In genomic region chr1:18957532-18958295, GRCh38 we compare ENCODE assay signal across 9 cellular contexts. TPM values are rescaled to one million over a fixed set of nuclear protein-coding genes. Genes with fewer than 3 reads are reported as not detected.
DNase-seq lines count a peak whose midpoint lies in the region; ATAC-seq and TF ChIP-seq lines count a peak whose summit lies in the region.
"Had no signal": no experiment of that assay in that cellular context is flagged by ENCODE, and none has a peak within 500 bp of the region (broad histone marks: within the 10 kb centered on the region; RNA-seq: fewer than 3 reads in every experiment).

No MANE protein-coding gene starts in this region.

- no peak overlapping the region for H3K9ac ChIP-seq in parathyroid adenoma

- H4K20me1 ChIP-seq in DOHH2 (ENCODE audit: control insufficient read depth, insufficient read depth, low read depth, low read length): peaks cover 3% of the 10 kb centered on the region; the same call in 1 of the 2 replicates

- H3K79me2 ChIP-seq in DOHH2 (ENCODE audit: control insufficient read depth, low read length) (no peaks in the 10 kb centered on the region), parathyroid adenoma (peaks cover 22% of the 10 kb centered on the region)

- H3K27ac ChIP-seq in DOHH2 (ENCODE audit: low read depth, low read length): no peak overlapping the region
- H3K27ac ChIP-seq in SJCRH30: no peak overlapping the region
- peak overlapping the region; percentile 85 to 95 (median 94) for H3K27ac ChIP-seq in esophagus muscularis mucosa (replicated peaks in 1 of 4)
- H3K27ac ChIP-seq in parathyroid adenoma: peak overlapping the region; percentile 19

- H3K4me1 ChIP-seq in DOHH2 (ENCODE audit: control insufficient read depth, low read length) (peaks cover 12% of the 10 kb centered on the region), SJCRH30 (no peaks in the 10 kb centered on the region), esophagus muscularis mucosa (peaks cover 29 to 49% (median 47%) of the 10 kb centered on the region in 4 donors), parathyroid adenoma (peaks cover 14% of the 10 kb centered on the region)

- intact Hi-C loops in esophagus muscularis mucosa (cut with DNase I): loop anchor here (5.0 kb wide), 1 partner anchor 35 kb away; no protein-coding TSS in a partner anchor

- H3K36me3 ChIP-seq in DOHH2 (ENCODE audit: control insufficient read depth, low read length) (no peaks in the 10 kb centered on the region), SJCRH30 (no peaks in the 10 kb centered on the region), esophagus muscularis mucosa (no peaks in the 10 kb centered on the region), parathyroid adenoma (ENCODE audit: control insufficient read depth, insufficient read depth, low read length) (no peaks in the 10 kb centered on the region), MG63 (no peaks in the 10 kb centered on the region)

- no peak overlapping the region for H2AFZ ChIP-seq in parathyroid adenoma

- H3K9me3 ChIP-seq in DOHH2 (ENCODE audit: control insufficient read depth, insufficient read depth, low read length): no peaks in the 10 kb centered on the region
- H3K9me3 ChIP-seq in SJCRH30 (replicated peaks): no peaks in the 10 kb centered on the region
- no peaks in the 10 kb centered on the region for H3K9me3 ChIP-seq in esophagus muscularis mucosa
- no peaks in the 10 kb centered on the region for H3K9me3 ChIP-seq in parathyroid adenoma (ENCODE audit: control insufficient read depth, low read length)
- no peaks in the 10 kb centered on the region for H3K9me3 ChIP-seq in MG63

- H3K9me2 ChIP-seq in DOHH2 (replicated peaks; ENCODE audit: control insufficient read depth, low read length): no peaks in the 10 kb centered on the region

- H3K4me2 ChIP-seq in DOHH2 (ENCODE audit: low read length): peak overlapping the region; percentile 94; the same call in 1 of the 2 replicates
- no peak overlapping the region for H3K4me2 ChIP-seq in parathyroid adenoma (ENCODE audit: low read length)

- H3F3A ChIP-seq in DOHH2 (ENCODE audit: control insufficient read depth, insufficient read depth): no peaks in the 10 kb centered on the region

- ATAC-seq in GM18511 (IDR thresholded peaks at IDR 0.05; ENCODE audit: unreplicated experiment): no peak
- ATAC-seq in HG02642 (IDR thresholded peaks at IDR 0.05; ENCODE audit: poor library complexity, unreplicated experiment): no peak

- DNase-seq in SJCRH30 (no peak), esophagus muscularis mucosa (ENCODE audit: extremely low spot score) (no peak), MG63 (no peak), iPS-NIHi7 (ENCODE audit: extremely low spot score) (no peak)
- DNase-seq: NCI-H524 treated with DMSO at 0.1 percent for 48 hours had no signal

- H3K4me3 ChIP-seq in DOHH2 (ENCODE audit: low read length) (0 out of 2 replicates have a peak overlapping the region, but pooled peaks have one; percentile 80), SJCRH30 (peak overlapping the region; percentile 71), esophagus muscularis mucosa (peak overlapping the region; percentile 79 to 93 (median 86)), parathyroid adenoma (ENCODE audit: low read depth, low read length) (no peak overlapping the region), MG63 (no peak overlapping the region)

- peaks cover 52% of the 10 kb centered on the region for H3K27me3 ChIP-seq in DOHH2 (ENCODE audit: control insufficient read depth, low read length)
- H3K27me3 ChIP-seq in SJCRH30: peaks cover 11% of the 10 kb centered on the region
- no peaks in the 10 kb centered on the region for H3K27me3 ChIP-seq in esophagus muscularis mucosa
- no peaks in the 10 kb centered on the region for H3K27me3 ChIP-seq in parathyroid adenoma (ENCODE audit: control insufficient read depth, insufficient read depth, low read length)
- H3K27me3 ChIP-seq in MG63: no peaks in the 10 kb centered on the region

- no peak for TF ChIP-seq POLR2A in esophagus muscularis mucosa (IDR thresholded peaks at IDR 0.05; ENCODE audit: low read depth)

- TF ChIP-seq EP300 in esophagus muscularis mucosa (IDR thresholded peaks at IDR 0.05): no peak

- no peak for TF ChIP-seq CTCF in DOHH2 (IDR thresholded peaks at IDR 0.05; ENCODE audit: low read depth, low read length, poor library complexity, severe bottlenecking)
- TF ChIP-seq CTCF in esophagus muscularis mucosa (IDR thresholded peaks at IDR 0.05): no peak
- TF ChIP-seq CTCF in parathyroid adenoma (IDR thresholded peaks at IDR 0.05): no peak

- 75% methylated on average over 17 of the region's 17 CpGs for WGBS in esophagus muscularis mucosa

RNA-seq across cellular contexts. Expression of gene IFFO2, which starts 1.2 kb away (rescaled TPM):
- 5.9 and 6.2 TPM in 2 replicates for total RNA-seq in SJCRH30 (2014; rRNA removed; shearing (Covaris generic))
- total RNA-seq in esophagus muscularis mucosa: 10 to 100 TPM in 3 of 4 donors, 1 to 10 TPM in 1; 9.6 to 40.3 (median 16.3) TPM
- total RNA-seq in MG63 (2014; rRNA removed; shearing (Covaris generic); ENCODE audit: low replicate concordance): 3.9 and 4.3 TPM in 2 replicates

RNA-seq across cellular contexts. Expression of gene ALDH4A1, which starts 55.4 kb away (rescaled TPM):
- total RNA-seq in SJCRH30 (2014; rRNA removed; shearing (Covaris generic)): 7.2 and 7.5 TPM in 2 replicates
- 10 to 100 TPM; 25.1 to 29.5 (median 27.2) TPM for total RNA-seq in esophagus muscularis mucosa
- 5.3 and 23.6 TPM in 2 replicates for total RNA-seq in MG63 (2014; rRNA removed; shearing (Covaris generic); ENCODE audit: low replicate concordance)

Comparison
In these comparisons a context has a peak if more than half of its experiments do, and no peak if none do; other contexts are left out.
1. H3K27ac ChIP-seq: peak in esophagus muscularis mucosa (4 of 4) and parathyroid adenoma (single experiment); none in DOHH2 (single experiment) and SJCRH30 (single experiment).
2. H3K4me3 ChIP-seq: peak in DOHH2 (single experiment), SJCRH30 (single experiment) and esophagus muscularis mucosa (4 of 4); none in parathyroid adenoma (single experiment) and MG63 (single experiment).